ENCODE assay signal across 10 cellular contexts in the genomic region with DNA sequence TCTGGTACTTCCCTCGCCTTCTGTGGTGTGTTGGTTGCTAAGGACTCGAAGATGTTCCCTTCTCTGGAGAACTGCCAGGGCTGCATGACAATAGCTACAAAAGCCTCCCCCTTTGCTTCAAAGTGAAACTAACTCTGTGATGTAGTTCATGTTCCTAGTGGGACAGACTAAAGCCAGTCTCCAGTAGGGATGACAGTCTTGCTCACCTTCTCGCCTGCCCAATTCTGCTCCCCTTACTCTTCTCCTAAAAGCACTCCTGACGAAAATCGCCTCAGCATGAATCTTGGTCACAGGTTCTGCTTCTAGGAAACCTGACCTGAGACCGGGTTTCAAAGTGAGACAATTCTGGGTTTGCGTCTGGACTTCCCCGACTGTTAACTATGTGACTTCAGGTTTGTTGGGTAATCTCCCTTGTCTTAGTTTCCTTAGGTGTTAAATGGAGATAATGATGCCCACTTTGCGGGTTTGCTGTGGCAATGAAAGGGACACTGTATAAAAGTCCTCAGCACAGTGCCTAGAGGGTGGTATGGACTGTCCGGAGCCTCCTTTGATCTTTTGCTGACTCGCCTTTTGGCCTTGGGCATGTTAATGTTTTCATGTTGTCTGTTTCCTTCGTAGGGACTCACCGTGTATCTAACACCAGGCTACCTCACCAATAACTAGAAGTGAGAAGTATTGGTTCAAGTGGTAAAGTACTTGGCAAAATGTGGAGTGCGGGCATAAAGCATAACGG. TPM values are rescaled to one million over a fixed set of nuclear protein-coding genes. Genes with fewer than 3 reads are reported as not detected.
DNase-seq lines count a peak whose midpoint lies in the region; ATAC-seq and TF ChIP-seq lines count a peak whose summit lies in the region.
"Had no signal": no experiment of that assay in that cellular context is flagged by ENCODE, and none has a peak within 500 bp of the region (broad histone marks: within the 10 kb centered on the region; RNA-seq: fewer than 3 reads in every experiment).

No MANE protein-coding gene starts in this region.

- H3K4me3 ChIP-seq in osteoblast (ENCODE audit: insufficient read depth, low read length) (no peak overlapping the region), MG63 (no peak overlapping the region)

- no peak overlapping the region for H2AFZ ChIP-seq in osteoblast (ENCODE audit: low read length)

- DNase-seq in RPMI8226 (peak; percentile 61), osteoblast (ENCODE audit: insufficient read length, low spot score, missing footprints) (peak; percentile 82), MG63 (no peak), DMS153 treated with DMSO at 0.1 percent for 48 hours (lab: John Stamatoyannopoulos, UW; ENCODE audit: unreplicated experiment) (no peak), mesothelial cell of epicardium (ENCODE audit: low spot score in 2 of 2, unreplicated experiment in 2 of 2) (no peak), midbrain (lab: John Stamatoyannopoulos, UW) (no peak)
- DNase-seq: activated CD4-positive, alpha-beta memory T cell treated with anti-CD3 and anti-CD28 coated beads, Interleukin-2, amount 10 ng/mL, durations not matched to agents 7 days and 5 days; NCI-H2081 had no signal

- no peaks in the 10 kb centered on the region for H3K4me1 ChIP-seq in osteoblast (ENCODE audit: insufficient read depth, low read length)

- H3K27me3 Mint-ChIP-seq in mesothelial cell of epicardium (ENCODE audit: low read depth): peaks cover 73% of the 10 kb centered on the region

- H3K4me1 Mint-ChIP-seq in mesothelial cell of epicardium: peaks cover 21% of the 10 kb centered on the region
- H3K4me1 Mint-ChIP-seq: activated CD4-positive, alpha-beta memory T cell treated with anti-CD3 and anti-CD28 coated beads, Interleukin-2, amount 10 ng/mL, durations not matched to agents 7 days and 5 days had no signal

- H3K36me3 ChIP-seq in osteoblast (ENCODE audit: insufficient read depth, low read length) (no peaks in the 10 kb centered on the region), MG63 (no peaks in the 10 kb centered on the region)

- no peak overlapping the region for H3K4me3 Mint-ChIP-seq in mesothelial cell of epicardium
- H3K4me3 Mint-ChIP-seq: activated CD4-positive, alpha-beta memory T cell treated with anti-CD3 and anti-CD28 coated beads, Interleukin-2, amount 10 ng/mL, durations not matched to agents 7 days and 5 days had no signal

- ATAC-seq in GM18867 (IDR thresholded peaks at IDR 0.05; ENCODE audit: unreplicated experiment) (peak; percentile 59), HG02588 (IDR thresholded peaks at IDR 0.05; ENCODE audit: unreplicated experiment) (peak; percentile 65)

- H3K27me3 ChIP-seq in osteoblast (ENCODE audit: insufficient read depth, low read length) (peaks cover 28% of the 10 kb centered on the region), MG63 (no peaks in the 10 kb centered on the region; the same call in 1 of the 2 replicates)

- no peaks in the 10 kb centered on the region for H3K79me2 ChIP-seq in osteoblast (ENCODE audit: insufficient read depth, low read length)

- H3K9me3 ChIP-seq in osteoblast (ENCODE audit: low read depth, low read length) (no peaks in the 10 kb centered on the region), MG63 (no peaks in the 10 kb centered on the region)

- TF ChIP-seq CTCF in osteoblast (IDR thresholded peaks at IDR 0.05; ENCODE audit: extremely low read depth, low read depth, low read length) (no peak), mesothelial cell of epicardium (IDR thresholded peaks at IDR 0.05; ENCODE audit: unreplicated experiment) (no peak)

- no peak overlapping the region for H3K27ac ChIP-seq in osteoblast (ENCODE audit: low read depth, low read length)

- no peak overlapping the region for H3K4me2 ChIP-seq in osteoblast (ENCODE audit: insufficient read depth, low read length)

- H3K27ac Mint-ChIP-seq in mesothelial cell of epicardium: no peak overlapping the region
- H3K27ac Mint-ChIP-seq: activated CD4-positive, alpha-beta memory T cell treated with anti-CD3 and anti-CD28 coated beads, Interleukin-2, amount 10 ng/mL, durations not matched to agents 7 days and 5 days had no signal

- H4K20me1 ChIP-seq in osteoblast (ENCODE audit: insufficient read depth, low read length): no peaks in the 10 kb centered on the region

- no peaks in the 10 kb centered on the region for H3K36me3 Mint-ChIP-seq in mesothelial cell of epicardium

- no peaks in the 10 kb centered on the region for H3K9me3 Mint-ChIP-seq in mesothelial cell of epicardium
- H3K9me3 Mint-ChIP-seq: activated CD4-positive, alpha-beta memory T cell treated with anti-CD3 and anti-CD28 coated beads, Interleukin-2, amount 10 ng/mL, durations not matched to agents 7 days and 5 days had no signal

RNA-seq across cellular contexts. Expression of gene THRB, which starts 24.9 kb away (rescaled TPM):
- total RNA-seq in osteoblast (0.36 and 0.88 TPM in 2 replicates), mesothelial cell of epicardium (2.1 to 3.4 TPM (median 2.4 TPM) in 3 replicates)
- total RNA-seq in MG63 (2014; rRNA removed; shearing (Covaris generic); ENCODE audit: low replicate concordance): not detected in 2 replicates
- total RNA-seq: activated CD4-positive, alpha-beta memory T cell treated with anti-CD3 and anti-CD28 coated beads, Interleukin-2, amount 10 ng/mL, durations not matched to agents 7 days and 5 days had no signal

Comparison
In these comparisons a context has a peak if more than half of its experiments do, and no peak if none do; other contexts are left out.
1. DNase-seq: peak in RPMI8226 (single experiment) and osteoblast (single experiment); none in MG63 (single experiment), DMS153 treated with DMSO at 0.1 percent for 48 hours (single experiment), mesothelial cell of epicardium (0 of 2) and midbrain (single experiment).